35 cellular contexts compared by ENCODE assay signal in the genomic region with DNA sequence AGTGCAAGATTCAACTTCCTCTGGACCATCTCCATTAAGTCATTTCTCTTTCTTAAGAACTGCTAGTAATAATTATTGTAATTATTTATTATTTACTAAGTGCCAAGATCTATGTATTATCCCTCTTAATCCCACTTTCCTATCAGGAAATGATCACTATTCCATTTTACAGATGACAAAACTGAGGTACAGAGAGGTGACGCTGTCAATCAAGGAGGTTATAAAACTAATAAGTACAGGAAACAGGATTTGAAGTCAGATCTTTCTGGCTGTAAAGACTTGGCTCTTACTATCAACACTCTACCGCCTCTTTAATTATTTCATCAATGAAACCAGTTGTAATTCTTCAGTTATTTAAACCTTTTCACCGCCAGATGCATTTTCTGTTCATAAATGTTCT.
"Had no signal": no experiment of that assay in that cellular context is flagged by ENCODE, and none has a peak within 500 bp of the region (broad histone marks: within the 10 kb centered on the region; RNA-seq: fewer than 3 reads in every experiment).

No MANE protein-coding gene starts in this region.

- H3K4me3 ChIP-seq: MG63 had no signal

- DNase-seq: Karpas-422, Kasumi-1, MG63, MM.1S, MV-4-11, NCI-H1048, NCI-H1092, NCI-H1092 treated with DMSO at 0.1 percent for 48 hours, NCI-H1105, NCI-H1105 treated with DMSO at 0.1 percent for 48 hours, NCI-H1417, NCI-H1417 treated with DMSO at 0.1 percent for 48 hours, NCI-H1436, NCI-H1436 treated with DMSO at 0.1 percent for 48 hours, NCI-H146, NCI-H1694, NCI-H1694 treated with DMSO at 0.1 percent for 48 hours, NCI-H187, NCI-H187 treated with DMSO at 0.1 percent for 48 hours, NCI-H1930, NCI-H2029, NCI-H2029 treated with DMSO at 0.1 percent for 48 hours, NCI-H2081, NCI-H2081 treated with DMSO at 0.1 percent for 48 hours, NCI-H2107, NCI-H2171, NCI-H2171 treated with DMSO at 0.1 percent for 48 hours, NCI-H2227 treated with DMSO at 0.1 percent for 48 hours, NCI-H226, NCI-H345, NCI-H446, NCI-H446 treated with DMSO at 0.1 percent for 48 hours, NCI-H510A, NCI-H510A treated with DMSO at 0.1 percent for 48 hours, NCI-H524 had no signal

- H3K9me3 ChIP-seq: MG63 had no signal

- H3K27me3 ChIP-seq: MG63 had no signal
